In genomic region chr2:23482188-23482587, GRCh38 we compare ENCODE assay signal across 1 cellular context.
TF ChIP-seq lines count a peak whose summit lies in the region.

No MANE protein-coding gene starts in this region.

TF ChIP-seq in GM23338, 12 proteins besides CTCF, POLR2A, EP300 and RAD21 (continued from another document):
- TF ChIP-seq, protein P1, sequence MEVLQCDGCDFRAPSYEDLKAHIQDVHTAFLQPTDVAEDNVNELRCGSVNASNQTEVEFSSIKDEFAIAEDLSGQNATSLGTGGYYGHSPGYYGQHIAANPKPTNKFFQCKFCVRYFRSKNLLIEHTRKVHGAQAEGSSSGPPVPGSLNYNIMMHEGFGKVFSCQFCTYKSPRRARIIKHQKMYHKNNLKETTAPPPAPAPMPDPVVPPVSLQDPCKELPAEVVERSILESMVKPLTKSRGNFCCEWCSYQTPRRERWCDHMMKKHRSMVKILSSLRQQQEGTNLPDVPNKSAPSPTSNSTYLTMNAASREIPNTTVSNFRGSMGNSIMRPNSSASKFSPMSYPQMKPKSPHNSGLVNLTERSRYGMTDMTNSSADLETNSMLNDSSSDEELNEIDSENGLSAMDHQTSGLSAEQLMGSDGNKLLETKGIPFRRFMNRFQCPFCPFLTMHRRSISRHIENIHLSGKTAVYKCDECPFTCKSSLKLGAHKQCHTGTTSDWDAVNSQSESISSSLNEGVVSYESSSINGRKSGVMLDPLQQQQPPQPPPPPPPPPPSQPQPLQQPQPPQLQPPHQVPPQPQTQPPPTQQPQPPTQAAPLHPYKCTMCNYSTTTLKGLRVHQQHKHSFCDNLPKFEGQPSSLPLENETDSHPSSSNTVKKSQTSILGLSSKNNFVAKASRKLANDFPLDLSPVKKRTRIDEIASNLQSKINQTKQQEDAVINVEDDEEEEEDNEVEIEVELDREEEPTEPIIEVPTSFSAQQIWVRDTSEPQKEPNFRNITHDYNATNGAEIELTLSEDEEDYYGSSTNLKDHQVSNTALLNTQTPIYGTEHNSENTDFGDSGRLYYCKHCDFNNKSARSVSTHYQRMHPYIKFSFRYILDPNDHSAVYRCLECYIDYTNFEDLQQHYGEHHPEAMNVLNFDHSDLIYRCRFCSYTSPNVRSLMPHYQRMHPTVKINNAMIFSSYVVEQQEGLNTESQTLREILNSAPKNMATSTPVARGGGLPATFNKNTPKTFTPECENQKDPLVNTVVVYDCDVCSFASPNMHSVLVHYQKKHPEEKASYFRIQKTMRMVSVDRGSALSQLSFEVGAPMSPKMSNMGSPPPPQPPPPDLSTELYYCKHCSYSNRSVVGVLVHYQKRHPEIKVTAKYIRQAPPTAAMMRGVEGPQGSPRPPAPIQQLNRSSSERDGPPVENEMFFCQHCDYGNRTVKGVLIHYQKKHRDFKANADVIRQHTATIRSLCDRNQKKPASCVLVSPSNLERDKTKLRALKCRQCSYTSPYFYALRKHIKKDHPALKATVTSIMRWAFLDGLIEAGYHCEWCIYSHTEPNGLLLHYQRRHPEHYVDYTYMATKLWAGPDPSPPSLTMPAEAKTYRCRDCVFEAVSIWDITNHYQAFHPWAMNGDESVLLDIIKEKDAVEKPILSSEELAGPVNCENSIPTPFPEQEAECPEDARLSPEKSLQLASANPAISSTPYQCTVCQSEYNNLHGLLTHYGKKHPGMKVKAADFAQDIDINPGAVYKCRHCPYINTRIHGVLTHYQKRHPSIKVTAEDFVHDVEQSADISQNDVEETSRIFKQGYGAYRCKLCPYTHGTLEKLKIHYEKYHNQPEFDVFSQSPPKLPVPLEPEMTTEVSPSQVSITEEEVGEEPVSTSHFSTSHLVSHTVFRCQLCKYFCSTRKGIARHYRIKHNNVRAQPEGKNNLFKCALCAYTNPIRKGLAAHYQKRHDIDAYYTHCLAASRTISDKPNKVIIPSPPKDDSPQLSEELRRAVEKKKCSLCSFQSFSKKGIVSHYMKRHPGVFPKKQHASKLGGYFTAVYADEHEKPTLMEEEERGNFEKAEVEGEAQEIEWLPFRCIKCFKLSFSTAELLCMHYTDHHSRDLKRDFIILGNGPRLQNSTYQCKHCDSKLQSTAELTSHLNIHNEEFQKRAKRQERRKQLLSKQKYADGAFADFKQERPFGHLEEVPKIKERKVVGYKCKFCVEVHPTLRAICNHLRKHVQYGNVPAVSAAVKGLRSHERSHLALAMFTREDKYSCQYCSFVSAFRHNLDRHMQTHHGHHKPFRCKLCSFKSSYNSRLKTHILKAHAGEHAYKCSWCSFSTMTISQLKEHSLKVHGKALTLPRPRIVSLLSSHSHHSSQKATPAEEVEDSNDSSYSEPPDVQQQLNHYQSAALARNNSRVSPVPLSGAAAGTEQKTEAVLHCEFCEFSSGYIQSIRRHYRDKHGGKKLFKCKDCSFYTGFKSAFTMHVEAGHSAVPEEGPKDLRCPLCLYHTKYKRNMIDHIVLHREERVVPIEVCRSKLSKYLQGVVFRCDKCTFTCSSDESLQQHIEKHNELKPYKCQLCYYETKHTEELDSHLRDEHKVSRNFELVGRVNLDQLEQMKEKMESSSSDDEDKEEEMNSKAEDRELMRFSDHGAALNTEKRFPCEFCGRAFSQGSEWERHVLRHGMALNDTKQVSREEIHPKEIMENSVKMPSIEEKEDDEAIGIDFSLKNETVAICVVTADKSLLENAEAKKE (CRISPR knock-in tag; IDR thresholded peaks at IDR 0.05), result no peak
- no peak for TF ChIP-seq POLR2AphosphoS5 (IDR thresholded peaks at IDR 0.05; ENCODE audit: low read depth)
- TF ChIP-seq CREB1 (CRISPR knock-in tag; IDR thresholded peaks at IDR 0.05; ENCODE audit: low read depth), result no peak
- TF ChIP-seq EZH2phosphoT487 (IDR thresholded peaks at IDR 0.05; ENCODE audit: unreplicated experiment), result no peak
- TF ChIP-seq, protein P2, sequence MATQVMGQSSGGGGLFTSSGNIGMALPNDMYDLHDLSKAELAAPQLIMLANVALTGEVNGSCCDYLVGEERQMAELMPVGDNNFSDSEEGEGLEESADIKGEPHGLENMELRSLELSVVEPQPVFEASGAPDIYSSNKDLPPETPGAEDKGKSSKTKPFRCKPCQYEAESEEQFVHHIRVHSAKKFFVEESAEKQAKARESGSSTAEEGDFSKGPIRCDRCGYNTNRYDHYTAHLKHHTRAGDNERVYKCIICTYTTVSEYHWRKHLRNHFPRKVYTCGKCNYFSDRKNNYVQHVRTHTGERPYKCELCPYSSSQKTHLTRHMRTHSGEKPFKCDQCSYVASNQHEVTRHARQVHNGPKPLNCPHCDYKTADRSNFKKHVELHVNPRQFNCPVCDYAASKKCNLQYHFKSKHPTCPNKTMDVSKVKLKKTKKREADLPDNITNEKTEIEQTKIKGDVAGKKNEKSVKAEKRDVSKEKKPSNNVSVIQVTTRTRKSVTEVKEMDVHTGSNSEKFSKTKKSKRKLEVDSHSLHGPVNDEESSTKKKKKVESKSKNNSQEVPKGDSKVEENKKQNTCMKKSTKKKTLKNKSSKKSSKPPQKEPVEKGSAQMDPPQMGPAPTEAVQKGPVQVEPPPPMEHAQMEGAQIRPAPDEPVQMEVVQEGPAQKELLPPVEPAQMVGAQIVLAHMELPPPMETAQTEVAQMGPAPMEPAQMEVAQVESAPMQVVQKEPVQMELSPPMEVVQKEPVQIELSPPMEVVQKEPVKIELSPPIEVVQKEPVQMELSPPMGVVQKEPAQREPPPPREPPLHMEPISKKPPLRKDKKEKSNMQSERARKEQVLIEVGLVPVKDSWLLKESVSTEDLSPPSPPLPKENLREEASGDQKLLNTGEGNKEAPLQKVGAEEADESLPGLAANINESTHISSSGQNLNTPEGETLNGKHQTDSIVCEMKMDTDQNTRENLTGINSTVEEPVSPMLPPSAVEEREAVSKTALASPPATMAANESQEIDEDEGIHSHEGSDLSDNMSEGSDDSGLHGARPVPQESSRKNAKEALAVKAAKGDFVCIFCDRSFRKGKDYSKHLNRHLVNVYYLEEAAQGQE (IDR thresholded peaks at IDR 0.05; ENCODE audit: unreplicated experiment), result no peak
- TF ChIP-seq ZNF114 (CRISPR knock-in tag; IDR thresholded peaks at IDR 0.05), result no peak
